ENCODE assay signal across 15 cellular contexts in genomic region chr14:55306938-55307589, GRCh38. TPM values are rescaled to one million over a fixed set of nuclear protein-coding genes. Genes with fewer than 3 reads are reported as not detected.
A peak's percentile ranks its signal among the peaks of the same experiment; 100 is the strongest.
DNase-seq lines count a peak whose midpoint lies in the region; ATAC-seq and TF ChIP-seq lines count a peak whose summit lies in the region.
"Had no signal": no experiment of that assay in that cellular context is flagged by ENCODE, and none has a peak within 500 bp of the region (broad histone marks: within the 10 kb centered on the region; RNA-seq: fewer than 3 reads in every experiment).

No MANE protein-coding gene starts in this region.

- H3K4me1 ChIP-seq in gastroesophageal sphincter (peaks cover 0 to 63% (median 4%) of the 10 kb centered on the region in 3 donors), psoas muscle (peaks cover 81% of the 10 kb centered on the region)

- H3K27me3 ChIP-seq in gastroesophageal sphincter, result no peaks in the 10 kb centered on the region
- H3K27me3 ChIP-seq in psoas muscle (ENCODE audit: insufficient read depth in 3 of 3, low read length in 2 of 3), result no peaks in the 10 kb centered on the region

- H3K27ac ChIP-seq in gastroesophageal sphincter, result peak overlapping the region in 1 of 4 donors; percentile 12
- peak overlapping the region; percentile 23 for H3K27ac ChIP-seq in psoas muscle
- H3K27ac ChIP-seq: thoracic aorta had no signal

- no peak for TF ChIP-seq POLR2A in gastroesophageal sphincter (IDR thresholded peaks at IDR 0.05)

- TF ChIP-seq CTCF in gastroesophageal sphincter (IDR thresholded peaks at IDR 0.05) (no peak), psoas muscle (IDR thresholded peaks at IDR 0.05) (no peak)

- H3K36me3 ChIP-seq in gastroesophageal sphincter, result peaks cover 0 to under 1% of the 10 kb centered on the region in 2 donors
- H3K36me3 ChIP-seq in psoas muscle (ENCODE audit: insufficient read depth in 1 of 2, low read depth in 1 of 2), result no peaks in the 10 kb centered on the region
- H3K36me3 ChIP-seq: thoracic aorta had no signal

- peaks cover 0 to 1% (median 0%) of the 10 kb centered on the region in 3 donors for H3K9me3 ChIP-seq in gastroesophageal sphincter
- H3K9me3 ChIP-seq in psoas muscle, result no peaks in the 10 kb centered on the region
- H3K9me3 ChIP-seq: thoracic aorta had no signal

- intact Hi-C loops in psoas muscle (cut with DNase I), result loop anchor here in 1 of 2 donors (5.0 kb wide), 1 partner anchor 40 kb away; no protein-coding TSS in a partner anchor

- H3K4me3 ChIP-seq in gastroesophageal sphincter, result no peak overlapping the region
- H3K4me3 ChIP-seq in psoas muscle, result no peak overlapping the region
- H3K4me3 ChIP-seq: thoracic aorta had no signal

- WGBS in gastroesophageal sphincter (ENCODE audit: low coverage in 1 of 2), 2 donors, result 38 to 62% methylated on average over 3 to 5 of the region's 5 CpGs
- WGBS in psoas muscle, 3 donors, result 57 to 67% (median 64%) methylated on average over 5 of the region's 5 CpGs

- ATAC-seq in gastroesophageal sphincter, result peak; percentile 67
- ATAC-seq in psoas muscle, result no peak
- ATAC-seq in HG02623 (IDR thresholded peaks at IDR 0.05; ENCODE audit: unreplicated experiment), result no peak

- no peak for TF ChIP-seq EP300 in gastroesophageal sphincter (IDR thresholded peaks at IDR 0.05)

- peak; percentile 48 for DNase-seq in LoVo (ENCODE audit: low spot score)
- DNase-seq in NCI-H748 (lab: John Stamatoyannopoulos, UW; ENCODE audit: unreplicated experiment), result peak; percentile 98
- DNase-seq in psoas muscle, result no peak
- DNase-seq in DMS53 treated with DMSO at 0.1 percent for 48 hours (lab: John Stamatoyannopoulos, UW; ENCODE audit: unreplicated experiment), result no peak
- DNase-seq in amygdala (lab: John Stamatoyannopoulos, UW), result no peak
- DNase-seq in stimulated activated CD4-positive, alpha-beta T cell treated with anti-CD3 and anti-CD28 coated beads, Interleukin-4, amount 100 ng/mL, for 1 hour, result no peak
- DNase-seq: activated gamma-delta T cell treated with Interleukin-2 at 50 U/mL for 16 hours; DMS79 treated with DMSO at 0.1 percent for 48 hours; effector CD4-positive, alpha-beta T cell; foreskin fibroblast; islet precursor cell; stimulated activated CD4-positive, alpha-beta T cell treated with anti-CD3 and anti-CD28 coated beads, Interleukin-1b, Interleukin-23, amount 100 ng/mL, for 48 hours had no signal

RNA-seq across cellular contexts. Expression of gene FBXO34, which starts 35.8 kb away (rescaled TPM):
- total RNA-seq in gastroesophageal sphincter (10 to 100 TPM; 18.8 to 32.5 (median 21.8) TPM), psoas muscle (10 to 100 TPM; 22.6 to 57.4 (median 31.0) TPM)
- 10 to 100 TPM in 2 of 3 donors, 1 to 10 TPM in 1; 6.1 to 25.8 (median 23.3) TPM for polyA plus RNA-seq in psoas muscle

Comparison
In these comparisons a context has a peak if more than half of its experiments do, and no peak if none do; other contexts are left out.
1. DNase-seq: peak in LoVo (single experiment) and NCI-H748 (single experiment); none in psoas muscle (0 of 2), DMS53 treated with DMSO at 0.1 percent for 48 hours (single experiment), amygdala (0 of 56) and stimulated activated CD4-positive, alpha-beta T cell treated with anti-CD3 and anti-CD28 coated beads, Interleukin-4, amount 100 ng/mL, for 1 hour (single experiment).